8 cellular contexts compared by ENCODE assay signal in the genomic region with DNA sequence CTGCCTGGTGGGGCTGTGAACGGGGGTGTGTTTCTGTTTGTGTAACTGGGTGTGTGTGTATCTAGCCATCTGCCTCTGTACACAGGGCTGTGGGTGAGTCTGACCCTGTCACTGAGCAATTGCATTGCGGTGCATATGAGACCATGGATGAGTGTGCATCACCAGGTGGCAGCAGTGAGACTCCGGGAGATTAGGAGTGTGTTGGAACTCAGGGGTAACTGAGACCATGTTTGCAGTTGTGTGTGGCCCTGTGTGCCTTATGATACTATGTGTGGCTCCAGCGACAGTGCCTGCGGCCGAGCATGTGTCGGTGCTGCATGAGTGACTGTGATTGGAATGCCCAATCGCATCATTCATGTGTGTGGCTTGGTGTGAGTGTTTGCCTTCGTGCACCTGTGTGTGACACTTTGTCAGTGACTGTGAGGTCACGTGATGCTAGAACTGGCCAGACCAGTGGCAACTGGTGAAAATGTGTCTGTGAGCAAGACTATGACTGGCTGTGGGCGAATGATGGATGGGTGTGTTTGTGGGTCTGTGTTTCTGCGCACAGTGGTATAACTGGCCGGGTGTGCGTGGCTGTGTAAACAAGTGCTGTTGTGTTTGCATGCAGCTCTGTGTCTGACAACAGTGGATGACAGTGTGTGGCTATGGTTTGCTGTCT. TPM values are rescaled to one million over a fixed set of nuclear protein-coding genes. Genes with fewer than 3 reads are reported as not detected.
A peak's percentile ranks its signal among the peaks of the same experiment; 100 is the strongest.
DNase-seq lines count a peak whose midpoint lies in the region; ATAC-seq and TF ChIP-seq lines count a peak whose summit lies in the region.

No MANE protein-coding gene starts in this region.

- TF ChIP-seq CTCF in dorsolateral prefrontal cortex (IDR thresholded peaks at IDR 0.05 in 54 of 56, conservative IDR thresholded peaks at IDR 0.05 in 2 of 56; ENCODE audit: low read depth in 1 of 56, partially characterized antibody in 56 of 56), result peak; percentile 43 to 88 (median 76)
- TF ChIP-seq CTCF in lung (IDR thresholded peaks at IDR 0.05; ENCODE audit: control extremely low read depth, extremely low read depth), result peak; percentile 46

- no peaks in the 10 kb centered on the region for H3K4me1 ChIP-seq in lung (ENCODE audit: control insufficient read depth in 2 of 2, insufficient read depth in 2 of 2, low read length in 2 of 2)

- WGBS in lung, 2 donors, result 67 to 81% methylated on average over 14 of the region's 14 CpGs

- H3K27ac ChIP-seq in dorsolateral prefrontal cortex, result peak overlapping the region; percentile 42 to 96 (median 90)
- peak overlapping the region in 1 of 2 donors; percentile 57 for H3K27ac ChIP-seq in lung (ENCODE audit: low read depth in 1 of 2, low read length in 1 of 2)

- peak overlapping the region in 45 of 59 donors; percentile 5 to 53 (median 28) for H3K4me3 ChIP-seq in dorsolateral prefrontal cortex
- no peak overlapping the region for H3K4me3 ChIP-seq in lung

- peaks cover 0 to 48% of the 10 kb centered on the region in 2 donors for H3K36me3 ChIP-seq in lung (ENCODE audit: control insufficient read depth in 2 of 2, insufficient read depth in 2 of 2, low read length in 2 of 2)

- ATAC-seq in GM21619 (IDR thresholded peaks at IDR 0.05; ENCODE audit: unreplicated experiment) (peak; percentile 40), lung (ENCODE audit: insufficient read depth, low FRiP score) (peak; percentile 68), HG03196 (IDR thresholded peaks at IDR 0.05; ENCODE audit: unreplicated experiment) (no peak)

- peak; percentile 78 for DNase-seq in D341Med (ENCODE audit: low spot score)
- DNase-seq in NCI-H146 treated with DMSO at 0.1 percent for 48 hours (lab: John Stamatoyannopoulos, UW; ENCODE audit: unreplicated experiment), result peak; percentile 3
- DNase-seq in activated CD4-positive, alpha-beta T cell treated with anti-CD3 and anti-CD28 coated beads for 4 hours, result peak; percentile 57 to 68
- DNase-seq in dorsolateral prefrontal cortex, result peak; percentile 69 to 90 (median 86)
- peak; percentile 77 for DNase-seq in lung (ENCODE audit: low spot score)
- DNase-seq in stimulated activated CD8-positive, alpha-beta memory T cell treated with anti-CD3 and anti-CD28 coated beads, Interleukin-7, amount 100 ng/mL, for 4 hours (ENCODE audit: low read depth in 2 of 2), result peak; percentile 26 to 40

- H3K9me3 ChIP-seq in lung (ENCODE audit: control insufficient read depth in 2 of 2, insufficient read depth in 1 of 2, low read length in 1 of 2), result no peaks in the 10 kb centered on the region

- H3K27me3 ChIP-seq in dorsolateral prefrontal cortex (no peaks in the 10 kb centered on the region), lung (ENCODE audit: control insufficient read depth, insufficient read depth) (no peaks in the 10 kb centered on the region)

- intact Hi-C loops in dorsolateral prefrontal cortex (cut with DNase I), result loop anchor here in 1 of 2 donors (2.0 to 10.0 kb wide), 3 partner anchors 38 to 450 kb away; partner anchors contain the start of genes ACVR2B and OXSR1

RNA-seq across cellular contexts. Expression of gene VILL, which starts 14.0 kb away (rescaled TPM):
- 10 to 100 TPM in 83 of 120 experiments, 1 to 10 TPM in 37; 5.7 to 23.5 (median 11.1) TPM for total RNA-seq in dorsolateral prefrontal cortex
- 10 to 100 TPM; 18.2 to 26.8 TPM for total RNA-seq in lung
- polyA plus RNA-seq in lung, result 10 to 100 TPM; 10.2 to 32.3 TPM

RNA-seq across cellular contexts. Expression of gene PLCD1, which starts 24.9 kb away (rescaled TPM):
- total RNA-seq in dorsolateral prefrontal cortex, result 10 to 100 TPM; 16.3 to 64.5 (median 29.4) TPM
- 10 to 100 TPM; 21.0 to 55.3 TPM for total RNA-seq in lung
- 10 to 100 TPM; 16.9 to 21.6 TPM for polyA plus RNA-seq in lung

RNA-seq across cellular contexts. Expression of gene DLEC1, which starts 34.5 kb away (rescaled TPM):
- total RNA-seq in dorsolateral prefrontal cortex (10 to 100 TPM in 1 of 120 experiments, 1 to 10 TPM in 102, under 1 TPM in 17; 0.73 to 13.1 (median 2.2) TPM), lung (10 to 100 TPM; 10.3 to 28.8 TPM)
- polyA plus RNA-seq in lung, result 1 to 10 TPM; 4.2 to 5.7 TPM

Comparison
In these comparisons a context has a peak if more than half of its experiments do, and no peak if none do; other contexts are left out.
1. DNase-seq: peak in every context shown above with its lines; median percentile 86 in dorsolateral prefrontal cortex; 78 in D341Med; 77 in lung; 62 in activated CD4-positive, alpha-beta T cell treated with anti-CD3 and anti-CD28 coated beads for 4 hours; 33 in stimulated activated CD8-positive, alpha-beta memory T cell treated with anti-CD3 and anti-CD28 coated beads, Interleukin-7, amount 100 ng/mL, for 4 hours; 3 in NCI-H146 treated with DMSO at 0.1 percent for 48 hours.